ENCODE assay signal across 11 cellular contexts in genomic region chr1:222897527-222898190, GRCh38.
DNase-seq lines count a peak whose midpoint lies in the region; ATAC-seq, FAIRE-seq and TF ChIP-seq lines count a peak whose summit lies in the region.
"Had no signal": no experiment of that assay in that cellular context is flagged by ENCODE, and none has a peak within 500 bp of the region (broad histone marks: within the 10 kb centered on the region; RNA-seq: fewer than 3 reads in every experiment).

No MANE protein-coding gene starts in this region.

- no peaks in the 10 kb centered on the region for H3K36me3 ChIP-seq in SJCRH30

- 0 out of 2 replicates have a peak overlapping the region, but pooled peaks have one; percentile 5 for H3K27ac ChIP-seq in SJCRH30
- H3K27ac ChIP-seq: KMS-11 had no signal

- ATAC-seq in sciatic nerve: peak; percentile 61
- ATAC-seq in WTC11: no peak
- ATAC-seq: Right ventricle myocardium inferior had no signal

- TF ChIP-seq CTCF in fibroblast of pulmonary artery (IDR thresholded peaks at IDR 0.05; ENCODE audit: low read length, missing control alignments) (no peak), WTC11 (IDR thresholded peaks at IDR 0.05) (no peak)

- FAIRE-seq in G401.6 (lab: Jason Lieb, UNC): peak; percentile 13

- no peak overlapping the region for H3K4me3 ChIP-seq in SJCRH30
- peak overlapping the region; percentile 54 for H3K4me3 ChIP-seq in fibroblast of pulmonary artery (replicated peaks; ENCODE audit: low read depth, low read length)

- H3K27me3 ChIP-seq in SJCRH30: no peaks in the 10 kb centered on the region

- POLR2A ChIA-PET in WTC11 (lab: Charles Lee): no interaction called here

- H3K27me3 Mint-ChIP-seq in WTC11 (ENCODE audit: low read depth): no peaks in the 10 kb centered on the region

- CTCF ChIA-PET in WTC11 (lab: Charles Lee): no interaction called here

- H3K9me3 ChIP-seq in SJCRH30 (replicated peaks): 0 out of 2 replicates have a peak, but pooled peaks cover 1% of the 10 kb centered on the region

- no peak overlapping the region for H3K4me3 Mint-ChIP-seq in WTC11

- peaks cover 8% of the 10 kb centered on the region; the same call in 1 of the 2 replicates for H3K4me1 Mint-ChIP-seq in WTC11

- peaks cover 8% of the 10 kb centered on the region for H3K4me1 ChIP-seq in SJCRH30

- intact Hi-C loops in sciatic nerve (cut with DNase I): no loop called here

- H3K27ac Mint-ChIP-seq in WTC11: no peak overlapping the region

- 0 out of 2 replicates have a peak, but pooled peaks cover 3% of the 10 kb centered on the region for H3K36me3 Mint-ChIP-seq in WTC11

- no peaks in the 10 kb centered on the region for H3K9me3 Mint-ChIP-seq in WTC11

- no peak for DNase-seq in SJCRH30
- peak; percentile 31 for DNase-seq in fibroblast of pulmonary artery (ENCODE audit: low read depth)
- no peak for DNase-seq in sciatic nerve (ENCODE audit: low spot score)
- no peak for DNase-seq in NCI-H82 (lab: John Stamatoyannopoulos, UW)
- no peak for DNase-seq in activated gamma-delta T cell treated with Interleukin-2 at 50 U/mL for 16 hours
- DNase-seq in WTC11 (ENCODE audit: low spot score): no peak
- DNase-seq in stimulated activated CD4-positive, alpha-beta T cell treated with anti-CD3 and anti-CD28 coated beads, Interleukin-15, amount 100 ng/mL, for 24 hours: no peak
- DNase-seq: head of caudate nucleus had no signal

TF ChIP-seq in WTC11, 78 proteins besides CTCF, POLR2A, EP300 and RAD21 (continues in another document):
- TF ChIP-seq ZBTB43 (CRISPR knock-in tag; IDR thresholded peaks at IDR 0.05) (no peak), STAT6 (CRISPR knock-in tag; conservative IDR thresholded peaks at IDR 0.05; ENCODE audit: low read depth) (no peak), NFYB (CRISPR knock-in tag; conservative IDR thresholded peaks at IDR 0.05; ENCODE audit: low read depth) (no peak), ZMAT4 (CRISPR knock-in tag; IDR thresholded peaks at IDR 0.05) (no peak), FOXJ3 (CRISPR knock-in tag; IDR thresholded peaks at IDR 0.05; ENCODE audit: borderline replicate concordance) (no peak), JUN (CRISPR knock-in tag; IDR thresholded peaks at IDR 0.05) (no peak), ZNF532 (CRISPR knock-in tag; IDR thresholded peaks at IDR 0.05; ENCODE audit: borderline replicate concordance) (no peak), ZNF263 (CRISPR knock-in tag; IDR thresholded peaks at IDR 0.05; ENCODE audit: low read depth) (no peak)
- TF ChIP-seq, protein P1, sequence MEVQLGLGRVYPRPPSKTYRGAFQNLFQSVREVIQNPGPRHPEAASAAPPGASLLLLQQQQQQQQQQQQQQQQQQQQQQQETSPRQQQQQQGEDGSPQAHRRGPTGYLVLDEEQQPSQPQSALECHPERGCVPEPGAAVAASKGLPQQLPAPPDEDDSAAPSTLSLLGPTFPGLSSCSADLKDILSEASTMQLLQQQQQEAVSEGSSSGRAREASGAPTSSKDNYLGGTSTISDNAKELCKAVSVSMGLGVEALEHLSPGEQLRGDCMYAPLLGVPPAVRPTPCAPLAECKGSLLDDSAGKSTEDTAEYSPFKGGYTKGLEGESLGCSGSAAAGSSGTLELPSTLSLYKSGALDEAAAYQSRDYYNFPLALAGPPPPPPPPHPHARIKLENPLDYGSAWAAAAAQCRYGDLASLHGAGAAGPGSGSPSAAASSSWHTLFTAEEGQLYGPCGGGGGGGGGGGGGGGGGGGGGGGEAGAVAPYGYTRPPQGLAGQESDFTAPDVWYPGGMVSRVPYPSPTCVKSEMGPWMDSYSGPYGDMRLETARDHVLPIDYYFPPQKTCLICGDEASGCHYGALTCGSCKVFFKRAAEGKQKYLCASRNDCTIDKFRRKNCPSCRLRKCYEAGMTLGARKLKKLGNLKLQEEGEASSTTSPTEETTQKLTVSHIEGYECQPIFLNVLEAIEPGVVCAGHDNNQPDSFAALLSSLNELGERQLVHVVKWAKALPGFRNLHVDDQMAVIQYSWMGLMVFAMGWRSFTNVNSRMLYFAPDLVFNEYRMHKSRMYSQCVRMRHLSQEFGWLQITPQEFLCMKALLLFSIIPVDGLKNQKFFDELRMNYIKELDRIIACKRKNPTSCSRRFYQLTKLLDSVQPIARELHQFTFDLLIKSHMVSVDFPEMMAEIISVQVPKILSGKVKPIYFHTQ (CRISPR knock-in tag; IDR thresholded peaks at IDR 0.05): no peak
- TF ChIP-seq, protein P2, sequence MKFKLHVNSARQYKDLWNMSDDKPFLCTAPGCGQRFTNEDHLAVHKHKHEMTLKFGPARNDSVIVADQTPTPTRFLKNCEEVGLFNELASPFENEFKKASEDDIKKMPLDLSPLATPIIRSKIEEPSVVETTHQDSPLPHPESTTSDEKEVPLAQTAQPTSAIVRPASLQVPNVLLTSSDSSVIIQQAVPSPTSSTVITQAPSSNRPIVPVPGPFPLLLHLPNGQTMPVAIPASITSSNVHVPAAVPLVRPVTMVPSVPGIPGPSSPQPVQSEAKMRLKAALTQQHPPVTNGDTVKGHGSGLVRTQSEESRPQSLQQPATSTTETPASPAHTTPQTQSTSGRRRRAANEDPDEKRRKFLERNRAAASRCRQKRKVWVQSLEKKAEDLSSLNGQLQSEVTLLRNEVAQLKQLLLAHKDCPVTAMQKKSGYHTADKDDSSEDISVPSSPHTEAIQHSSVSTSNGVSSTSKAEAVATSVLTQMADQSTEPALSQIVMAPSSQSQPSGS (CRISPR knock-in tag; IDR thresholded peaks at IDR 0.05; ENCODE audit: borderline replicate concordance, low read depth): no peak
